In genomic region chr10:71725998-71726672, GRCh38 we compare ENCODE assay signal across 8 cellular contexts. TPM values are rescaled to one million over a fixed set of nuclear protein-coding genes. Genes with fewer than 3 reads are reported as not detected.
DNase-seq lines count a peak whose midpoint lies in the region; ATAC-seq lines count a peak whose summit lies in the region.

No MANE protein-coding gene starts in this region.

- H3K4me1 Mint-ChIP-seq in activated T-helper 1 cell treated with anti-CD3 and anti-CD28 coated beads, Interleukin-12 subunit alpha, Interleukin-12 subunit beta, Interleukin-2, Interleukin-4 antibody, amounts not matched to agents 30 ng/mL and 10 ng/mL and 1 ng/mL, durations not matched to agents 14 hours and 24 hours and 36 hours (ENCODE audit: low read depth): peaks cover 59% of the 10 kb centered on the region
- H3K4me1 Mint-ChIP-seq in immature natural killer cell: peaks cover 54 to 60% of the 10 kb centered on the region in 2 donors

- peak overlapping the region; percentile 99 for H3K27ac Mint-ChIP-seq in activated T-helper 1 cell treated with anti-CD3 and anti-CD28 coated beads, Interleukin-12 subunit alpha, Interleukin-12 subunit beta, Interleukin-2, Interleukin-4 antibody, amounts not matched to agents 30 ng/mL and 10 ng/mL and 1 ng/mL, durations not matched to agents 14 hours and 24 hours and 36 hours
- peak overlapping the region; percentile 90 to 97 (median 96) for H3K27ac Mint-ChIP-seq in immature natural killer cell

- intact Hi-C loops in activated T-helper 1 cell treated with anti-CD3 and anti-CD28 coated beads, Interleukin-12 subunit alpha, Interleukin-12 subunit beta, Interleukin-2, Interleukin-4 antibody, amounts not matched to agents 30 ng/mL and 10 ng/mL and 1 ng/mL, durations not matched to agents 14 hours and 24 hours and 36 hours (cut with micrococcal nuclease): loop anchor here (1.0 to 10.0 kb wide), 11 partner anchors 11 to 359 kb away; partner anchors contain the start of genes PSAP, SPOCK2 and VSIR

- H3K4me3 Mint-ChIP-seq in activated T-helper 1 cell treated with anti-CD3 and anti-CD28 coated beads, Interleukin-12 subunit alpha, Interleukin-12 subunit beta, Interleukin-2, Interleukin-4 antibody, amounts not matched to agents 30 ng/mL and 10 ng/mL and 1 ng/mL, durations not matched to agents 14 hours and 24 hours and 36 hours: peak overlapping the region; percentile 59
- peak overlapping the region; percentile 73 to 84 (median 78) for H3K4me3 Mint-ChIP-seq in immature natural killer cell

- no peaks in the 10 kb centered on the region for H3K9me3 Mint-ChIP-seq in activated T-helper 1 cell treated with anti-CD3 and anti-CD28 coated beads, Interleukin-12 subunit alpha, Interleukin-12 subunit beta, Interleukin-2, Interleukin-4 antibody, amounts not matched to agents 30 ng/mL and 10 ng/mL and 1 ng/mL, durations not matched to agents 14 hours and 24 hours and 36 hours
- H3K9me3 Mint-ChIP-seq in immature natural killer cell: no peaks in the 10 kb centered on the region

- no peak for ATAC-seq in HG03565 (IDR thresholded peaks at IDR 0.05; ENCODE audit: unreplicated experiment)

- H3K27me3 Mint-ChIP-seq in activated T-helper 1 cell treated with anti-CD3 and anti-CD28 coated beads, Interleukin-12 subunit alpha, Interleukin-12 subunit beta, Interleukin-2, Interleukin-4 antibody, amounts not matched to agents 30 ng/mL and 10 ng/mL and 1 ng/mL, durations not matched to agents 14 hours and 24 hours and 36 hours (ENCODE audit: insufficient read depth): no peaks in the 10 kb centered on the region
- H3K27me3 Mint-ChIP-seq in immature natural killer cell (ENCODE audit: low read depth in 3 of 3): peaks cover 0 to 7% (median 5%) of the 10 kb centered on the region in 3 donors

- DNase-seq in Daoy (ENCODE audit: low read depth) (peak; percentile 76), NCI-H460 (ENCODE audit: extremely low read depth, low read depth) (peak; percentile 34), immature natural killer cell (peak in 2 of 3 donors; percentile 46 to 47), ecto neural progenitor cell (ENCODE audit: low spot score) (no peak), NCI-H2029 treated with DMSO at 0.1 percent for 48 hours (lab: John Stamatoyannopoulos, UW) (no peak)
- DNase-seq in activated T-helper 1 cell treated with anti-CD3 and anti-CD28 coated beads, Interleukin-12 subunit alpha, Interleukin-12 subunit beta, Interleukin-2, Interleukin-4 antibody, amounts not matched to agents 30 ng/mL and 10 ng/mL and 1 ng/mL, durations not matched to agents 14 hours and 24 hours and 36 hours (ENCODE audit: low spot score): peak; percentile 38
- peak; percentile 58 for DNase-seq in stimulated activated CD8-positive, alpha-beta memory T cell treated with anti-CD3 and anti-CD28 coated beads, Interleukin-7, amount 100 ng/mL, for 24 hours (ENCODE audit: low read depth)

- H3K36me3 Mint-ChIP-seq in activated T-helper 1 cell treated with anti-CD3 and anti-CD28 coated beads, Interleukin-12 subunit alpha, Interleukin-12 subunit beta, Interleukin-2, Interleukin-4 antibody, amounts not matched to agents 30 ng/mL and 10 ng/mL and 1 ng/mL, durations not matched to agents 14 hours and 24 hours and 36 hours (ENCODE audit: low read depth): no peaks in the 10 kb centered on the region
- no peaks in the 10 kb centered on the region for H3K36me3 Mint-ChIP-seq in immature natural killer cell

RNA-seq across cellular contexts. Expression of gene C10orf105, which starts 6.6 kb away (rescaled TPM):
- not detected in 2 replicates for total RNA-seq in Daoy (2014; rRNA removed; shearing (Covaris generic))
- total RNA-seq in NCI-H460 (2014; rRNA removed; shearing (Covaris generic)): not detected in 2 replicates
- polyA plus RNA-seq in NCI-H460 (2014; cell fraction: nucleus; rRNA removed): not detected in 2 replicates
- total RNA-seq in activated T-helper 1 cell treated with anti-CD3 and anti-CD28 coated beads, Interleukin-12 subunit alpha, Interleukin-12 subunit beta, Interleukin-2, Interleukin-4 antibody, amounts not matched to agents 30 ng/mL and 10 ng/mL and 1 ng/mL, durations not matched to agents 14 hours and 24 hours and 36 hours: 0.18 and 0.32 TPM in 2 replicates
- polyA plus RNA-seq in immature natural killer cell: under 1 TPM in 2 of 3 donors, not detected in 1; 0.09 to 0.11 TPM

RNA-seq across cellular contexts. Expression of gene VSIR, which starts 47.2 kb away (rescaled TPM):
- 1.5 and 1.9 TPM in 2 replicates for total RNA-seq in Daoy (2014; rRNA removed; shearing (Covaris generic))
- total RNA-seq in NCI-H460 (2014; rRNA removed; shearing (Covaris generic)): 49.4 and 55.4 TPM in 2 replicates
- 11.6 and 24.7 TPM in 2 replicates for polyA plus RNA-seq in NCI-H460 (2014; cell fraction: nucleus; rRNA removed)
- 114 and 115 TPM in 2 replicates for total RNA-seq in activated T-helper 1 cell treated with anti-CD3 and anti-CD28 coated beads, Interleukin-12 subunit alpha, Interleukin-12 subunit beta, Interleukin-2, Interleukin-4 antibody, amounts not matched to agents 30 ng/mL and 10 ng/mL and 1 ng/mL, durations not matched to agents 14 hours and 24 hours and 36 hours
- polyA plus RNA-seq in immature natural killer cell: 100 to 1,000 TPM; 183 to 376 (median 274) TPM

Comparison
In these comparisons a context has a peak if more than half of its experiments do, and no peak if none do; other contexts are left out.
1. DNase-seq: peak in Daoy (single experiment), NCI-H460 (single experiment), activated T-helper 1 cell treated with anti-CD3 and anti-CD28 coated beads, Interleukin-12 subunit alpha, Interleukin-12 subunit beta, Interleukin-2, Interleukin-4 antibody, amounts not matched to agents 30 ng/mL and 10 ng/mL and 1 ng/mL, durations not matched to agents 14 hours and 24 hours and 36 hours (single experiment), immature natural killer cell (2 of 3) and stimulated activated CD8-positive, alpha-beta memory T cell treated with anti-CD3 and anti-CD28 coated beads, Interleukin-7, amount 100 ng/mL, for 24 hours (single experiment); none in ecto neural progenitor cell (single experiment) and NCI-H2029 treated with DMSO at 0.1 percent for 48 hours (single experiment).
2. RNA of gene VSIR, which starts 47.2 kb away (total RNA-seq): 114 to 115 TPM in activated T-helper 1 cell treated with anti-CD3 and anti-CD28 coated beads, Interleukin-12 subunit alpha, Interleukin-12 subunit beta, Interleukin-2, Interleukin-4 antibody, amounts not matched to agents 30 ng/mL and 10 ng/mL and 1 ng/mL, durations not matched to agents 14 hours and 24 hours and 36 hours and 49.4 to 55.4 TPM in NCI-H460; 1.5 to 1.9 TPM in Daoy; every median in the first group is over 10 times any median in the second.